In genomic region chr10:20885678-20886077, GRCh38 we compare ENCODE assay signal across 1 cellular context.
TF ChIP-seq lines count a peak whose summit lies in the region.

No MANE protein-coding gene starts in this region.

TF ChIP-seq in GM12878, 131 proteins besides CTCF, POLR2A, EP300 and RAD21:
- TF ChIP-seq ZNF592 (IDR thresholded peaks at IDR 0.05): no peak
- no peak for TF ChIP-seq ZBED1 (IDR thresholded peaks at IDR 0.05; ENCODE audit: borderline replicate concordance)
- TF ChIP-seq KDM1A (IDR thresholded peaks at IDR 0.05; ENCODE audit: borderline replicate concordance): no peak
- no peak for TF ChIP-seq TCF3 (IDR thresholded peaks at IDR 0.05; ENCODE audit: borderline replicate concordance, insufficient read depth, low read depth, low read length)
- TF ChIP-seq ZNF384 (IDR thresholded peaks at IDR 0.05; ENCODE audit: borderline replicate concordance, low read depth, low read length): no peak
- TF ChIP-seq KAT2A (conservative IDR thresholded peaks at IDR 0.05; ENCODE audit: control insufficient read depth, low read depth, low read length): no peak
- no peak for TF ChIP-seq KLF5 (IDR thresholded peaks at IDR 0.05; ENCODE audit: partially characterized antibody)
- TF ChIP-seq DPF2 (IDR thresholded peaks at IDR 0.05): no peak
- TF ChIP-seq YY1 (IDR thresholded peaks at IDR 0.05; ENCODE audit: low read depth, low read length): no peak
- TF ChIP-seq POLR2AphosphoS5 (IDR thresholded peaks at IDR 0.05; ENCODE audit: low read length): no peak
- TF ChIP-seq CREB1 (IDR thresholded peaks at IDR 0.05; ENCODE audit: low read depth): no peak
TF ChIP-seq in GM12878: peak in this region for 0.
